Comparison of ENCODE assay signal across 8 cellular contexts in the genomic region with DNA sequence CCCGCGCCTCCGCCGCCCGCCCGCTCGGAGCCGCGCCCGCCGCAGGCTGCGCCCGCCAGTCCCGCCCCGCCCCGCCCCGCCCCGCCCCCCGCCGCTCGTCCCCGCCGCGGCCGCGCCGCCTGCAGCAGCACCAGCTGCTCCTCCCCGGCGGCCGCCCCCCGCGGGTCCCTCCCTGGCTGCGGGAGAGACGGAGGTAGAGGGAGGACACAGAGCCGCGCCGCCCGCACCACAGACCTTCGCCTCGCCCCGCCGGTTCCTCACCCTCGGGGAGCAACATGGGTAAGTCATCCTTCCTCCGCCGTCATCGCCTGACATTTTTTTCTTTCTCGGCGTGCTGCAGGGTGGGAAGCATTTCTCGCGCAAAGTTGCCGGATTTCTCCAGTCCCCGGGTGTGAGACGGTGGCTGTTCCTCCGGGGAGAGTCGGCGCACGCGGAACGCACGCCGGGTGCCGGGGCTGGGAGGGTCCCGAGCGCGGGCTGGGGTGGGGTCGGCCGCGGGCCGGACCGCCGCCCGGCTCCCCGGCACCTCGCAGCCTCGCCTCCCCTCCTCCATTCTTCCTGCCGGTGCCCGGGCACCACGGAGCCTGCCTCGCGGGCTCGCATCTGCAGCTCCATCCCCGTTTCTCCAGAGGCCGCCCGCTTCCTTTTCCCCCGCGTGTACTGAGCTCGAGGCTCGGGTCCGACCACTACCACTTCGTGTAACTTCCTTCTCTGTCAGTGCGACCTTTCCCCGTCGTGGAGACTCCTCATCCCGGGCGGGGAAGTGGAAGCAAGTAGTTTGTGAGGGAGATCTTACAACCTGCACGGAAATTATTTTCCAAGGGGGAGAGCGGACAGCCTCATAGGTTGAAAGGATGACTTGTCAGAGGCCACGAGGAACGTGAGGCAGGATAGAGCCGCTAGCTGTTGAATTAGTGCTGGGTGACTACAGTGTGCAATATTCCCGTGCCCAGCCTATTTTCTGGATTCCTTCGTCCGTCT. TPM values are rescaled to one million over a fixed set of nuclear protein-coding genes. Genes with fewer than 3 reads are reported as not detected.
A peak's percentile ranks its signal among the peaks of the same experiment; 100 is the strongest.
DNase-seq lines count a peak whose midpoint lies in the region; FAIRE-seq and TF ChIP-seq lines count a peak whose summit lies in the region.

A gene with protein sequence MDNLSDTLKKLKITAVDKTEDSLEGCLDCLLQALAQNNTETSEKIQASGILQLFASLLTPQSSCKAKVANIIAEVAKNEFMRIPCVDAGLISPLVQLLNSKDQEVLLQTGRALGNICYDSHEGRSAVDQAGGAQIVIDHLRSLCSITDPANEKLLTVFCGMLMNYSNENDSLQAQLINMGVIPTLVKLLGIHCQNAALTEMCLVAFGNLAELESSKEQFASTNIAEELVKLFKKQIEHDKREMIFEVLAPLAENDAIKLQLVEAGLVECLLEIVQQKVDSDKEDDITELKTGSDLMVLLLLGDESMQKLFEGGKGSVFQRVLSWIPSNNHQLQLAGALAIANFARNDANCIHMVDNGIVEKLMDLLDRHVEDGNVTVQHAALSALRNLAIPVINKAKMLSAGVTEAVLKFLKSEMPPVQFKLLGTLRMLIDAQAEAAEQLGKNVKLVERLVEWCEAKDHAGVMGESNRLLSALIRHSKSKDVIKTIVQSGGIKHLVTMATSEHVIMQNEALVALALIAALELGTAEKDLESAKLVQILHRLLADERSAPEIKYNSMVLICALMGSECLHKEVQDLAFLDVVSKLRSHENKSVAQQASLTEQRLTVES (plus strand): TSS at position 94 of the 981 bp plus-strand sequence. CDS start 182 bp downstream, at position 276.

- H3K4me1 Mint-ChIP-seq in H9: peaks cover 18 to 26% of the 10 kb centered on the region in 2 experiments
- peaks cover 42% of the 10 kb centered on the region for H3K4me1 Mint-ChIP-seq in T-helper 2 cell treated with Interferon-gamma antibody and Interleukin-4, amounts not matched to agents 5 μg/mL and 100 μg/mL, for 36 hours (ENCODE audit: low read depth)

- peaks cover 6% of the 10 kb centered on the region; the same call in 1 of the 2 replicates for H3K79me2 ChIP-seq in H9 (ENCODE audit: insufficient read depth, low read length)
- peaks cover 55% of the 10 kb centered on the region for H3K79me2 ChIP-seq in MM.1S (ENCODE audit: low read length)

- FAIRE-seq in bronchial epithelial cell (lab: Jason Lieb, UNC): no peak

- H3T11ph ChIP-seq in H9 (ENCODE audit: low read length): no peak within 1 kb of the TSS

- H3K27me3 Mint-ChIP-seq in H9 (ENCODE audit: low read depth): no peaks in the 10 kb centered on the region
- H3K27me3 Mint-ChIP-seq in T-helper 2 cell treated with Interferon-gamma antibody and Interleukin-4, amounts not matched to agents 5 μg/mL and 100 μg/mL, for 36 hours (ENCODE audit: low read depth): no peaks in the 10 kb centered on the region

- no peaks in the 10 kb centered on the region for H3K9me3 ChIP-seq in H9 (ENCODE audit: control insufficient read depth, low read depth, low read length)
- H3K9me3 ChIP-seq in MM.1S (replicated peaks; ENCODE audit: insufficient read depth, low read length): no peaks in the 10 kb centered on the region
- no peaks in the 10 kb centered on the region for H3K9me3 ChIP-seq in skeletal muscle tissue (ENCODE audit: control insufficient read depth in 3 of 3, low read length in 3 of 3)

- H3K4me2 ChIP-seq in H9 (ENCODE audit: insufficient read depth, insufficient read length, low read length) (peak within 1 kb of the TSS; percentile 94), MM.1S (ENCODE audit: low read depth, low read length) (peak within 1 kb of the TSS; percentile 93)

- H3K27ac Mint-ChIP-seq in H9: peak within 1 kb of the TSS; percentile 97
- peak within 1 kb of the TSS; percentile 97 for H3K27ac Mint-ChIP-seq in T-helper 2 cell treated with Interferon-gamma antibody and Interleukin-4, amounts not matched to agents 5 μg/mL and 100 μg/mL, for 36 hours

- H3K18ac ChIP-seq in H9 (ENCODE audit: insufficient read length, low read depth, low read length): peak within 1 kb of the TSS; percentile 99

- DNase-seq in GM04504 (ENCODE audit: low read depth) (peak; percentile 42), H9 (peak; percentile 32), MM.1S (peak; percentile 31), bronchial epithelial cell (ENCODE audit: low read depth) (peak; percentile 65), iPS-NIHi11 (ENCODE audit: low spot score) (peak; percentile 95), SHP77 treated with DMSO at 0.1 percent for 48 hours (lab: John Stamatoyannopoulos, UW) (no peak)
- DNase-seq in T-helper 2 cell treated with Interferon-gamma antibody and Interleukin-4, amounts not matched to agents 5 μg/mL and 100 μg/mL, for 36 hours (ENCODE audit: low spot score): peak; percentile 30

- H2BK120ac ChIP-seq in H9 (ENCODE audit: low read depth, low read length, poor library complexity, severe bottlenecking): no peak within 1 kb of the TSS

- peak within 1 kb of the TSS; percentile 79 for H2BK5ac ChIP-seq in H9 (ENCODE audit: insufficient read length, low read length)

- peak within 1 kb of the TSS; percentile 82 for H3K27ac ChIP-seq in H9 (ENCODE audit: insufficient read length, low read depth, low read length)
- H3K27ac ChIP-seq in MM.1S (ENCODE audit: low read length): peak within 1 kb of the TSS; percentile 84; the same call in 1 of the 2 replicates
- peak within 1 kb of the TSS; percentile 97 for H3K27ac ChIP-seq in skeletal muscle tissue (ENCODE audit: low read depth, low read length)

- H2AFZ ChIP-seq in H9 (ENCODE audit: low read length) (no peak within 1 kb of the TSS), MM.1S (ENCODE audit: low read length) (peak within 1 kb of the TSS; percentile 91)

- peak within 1 kb of the TSS; percentile 96 to 97 for H3K4me3 Mint-ChIP-seq in H9
- peak within 1 kb of the TSS; percentile 99 for H3K4me3 Mint-ChIP-seq in T-helper 2 cell treated with Interferon-gamma antibody and Interleukin-4, amounts not matched to agents 5 μg/mL and 100 μg/mL, for 36 hours

- H3F3A ChIP-seq in MM.1S (ENCODE audit: insufficient read depth, low read length): peaks cover 15% of the 10 kb centered on the region; the same call in 1 of the 2 replicates

- peak within 1 kb of the TSS; percentile 86 for H2BK15ac ChIP-seq in H9 (ENCODE audit: low read depth, low read length)

- no CpG with 5 or more reads among the region's 103 CpGs for WGBS in H9 (ENCODE audit: extremely low coverage, insufficient read length, low lambda C conversion rate)

- peaks cover 15% of the 10 kb centered on the region for H3K23me2 ChIP-seq in H9 (ENCODE audit: insufficient read length, low read depth, low read length, poor library complexity, severe bottlenecking)

- H4K8ac ChIP-seq in H9 (replicated peaks; ENCODE audit: insufficient read length, low read depth, low read length): peak within 1 kb of the TSS; percentile 33

- H3K9ac ChIP-seq in H9 (ENCODE audit: extremely low read depth, insufficient read length, low read length) (peak within 1 kb of the TSS; percentile 97), MM.1S (ENCODE audit: low read length) (peak within 1 kb of the TSS; percentile 89), skeletal muscle tissue (ENCODE audit: low read depth in 1 of 3, low read length in 3 of 3) (peak within 1 kb of the TSS; percentile 92 to 97 (median 97))

- peak within 1 kb of the TSS; percentile 98 for H3K14ac ChIP-seq in H9 (ENCODE audit: insufficient read depth, low read length)

- no peaks in the 10 kb centered on the region for H3K36me3 ChIP-seq in MM.1S (replicated peaks; ENCODE audit: insufficient read depth, low read length)
- no peaks in the 10 kb centered on the region for H3K36me3 ChIP-seq in bronchial epithelial cell (ENCODE audit: control insufficient read depth, insufficient read depth, low read length)
- H3K36me3 ChIP-seq in skeletal muscle tissue (ENCODE audit: control insufficient read depth in 3 of 3, insufficient read depth in 3 of 3, low read length in 3 of 3): no peaks in the 10 kb centered on the region

- peak within 1 kb of the TSS; percentile 27 for H4K91ac ChIP-seq in H9 (ENCODE audit: insufficient read length, low read depth, low read length)

- peaks cover 7% of the 10 kb centered on the region; the same call in 1 of the 2 replicates for H3K4me1 ChIP-seq in H9 (ENCODE audit: insufficient read depth, low read length)
- peaks cover 13% of the 10 kb centered on the region for H3K4me1 ChIP-seq in MM.1S (ENCODE audit: low read length)
- H3K4me1 ChIP-seq in skeletal muscle tissue (ENCODE audit: control insufficient read depth in 3 of 3, insufficient read depth in 3 of 3, low read length in 3 of 3): peaks cover 17 to 25% (median 19%) of the 10 kb centered on the region in 3 donors

- no peak within 1 kb of the TSS; the same call in 1 of the 2 replicates for H3K4ac ChIP-seq in H9 (ENCODE audit: low read depth, low read length)

- 0 out of 5 replicates have a peak, but pooled peaks cover 0 to 2% of the 10 kb centered on the region in 2 experiments for H3K9me3 Mint-ChIP-seq in H9
- H3K9me3 Mint-ChIP-seq in T-helper 2 cell treated with Interferon-gamma antibody and Interleukin-4, amounts not matched to agents 5 μg/mL and 100 μg/mL, for 36 hours: no peaks in the 10 kb centered on the region

- H4K20me1 ChIP-seq in H9 (ENCODE audit: control insufficient read depth, insufficient read depth, insufficient read length): no peaks in the 10 kb centered on the region
- no peaks in the 10 kb centered on the region for H4K20me1 ChIP-seq in MM.1S (ENCODE audit: insufficient read depth, low read length)

- H2AK5ac ChIP-seq in H9 (ENCODE audit: insufficient read length, low read length): no peak within 1 kb of the TSS

- TF ChIP-seq CTCF in H9 (conservative IDR thresholded peaks at IDR 0.05) (no peak), MM.1S (IDR thresholded peaks at IDR 0.05; ENCODE audit: low read length) (no peak), bronchial epithelial cell (IDR thresholded peaks at IDR 0.05; ENCODE audit: insufficient read depth, low read length, severe bottlenecking) (no peak)

- no peaks in the 10 kb centered on the region for H3K27me3 ChIP-seq in H9 (ENCODE audit: insufficient read depth, low read length)
- no peaks in the 10 kb centered on the region for H3K27me3 ChIP-seq in MM.1S (replicated peaks; ENCODE audit: insufficient read depth, low read length)
- H3K27me3 ChIP-seq in bronchial epithelial cell (ENCODE audit: control insufficient read depth, insufficient read depth, low read length): no peaks in the 10 kb centered on the region
- H3K27me3 ChIP-seq in skeletal muscle tissue (ENCODE audit: control insufficient read depth in 3 of 3, insufficient read depth in 3 of 3, low read length in 3 of 3): no peaks in the 10 kb centered on the region

- H2BK12ac ChIP-seq in H9 (ENCODE audit: insufficient read length, low read depth, low read length): no peak within 1 kb of the TSS

- H3K56ac ChIP-seq in H9 (ENCODE audit: insufficient read length, low read depth, low read length): no peak within 1 kb of the TSS

- peak within 1 kb of the TSS; percentile 95 for H3K4me3 ChIP-seq in MM.1S (ENCODE audit: low read length)
- peak within 1 kb of the TSS; percentile 70 for H3K4me3 ChIP-seq in bronchial epithelial cell (ENCODE audit: low read depth, low read length)
- H3K4me3 ChIP-seq in skeletal muscle tissue (ENCODE audit: low read length in 3 of 3): peak within 1 kb of the TSS; percentile 88 to 95 (median 93)

- H3K79me1 ChIP-seq in H9 (ENCODE audit: insufficient read depth, low read depth, low read length, poor library complexity, severe bottlenecking): no peaks in the 10 kb centered on the region

- H3K23ac ChIP-seq in H9 (ENCODE audit: insufficient read length, low read depth, low read length): no peak within 1 kb of the TSS

- no peaks in the 10 kb centered on the region for H3K9me2 ChIP-seq in MM.1S (replicated peaks; ENCODE audit: insufficient read depth, low read length)

- H2BK20ac ChIP-seq in H9 (ENCODE audit: low read depth, low read length, poor library complexity, severe bottlenecking): no peak within 1 kb of the TSS

- H3K36me3 Mint-ChIP-seq in H9 (ENCODE audit: insufficient read depth in 1 of 3, low read depth in 3 of 3): peaks cover 0 to 2% (median 2%) of the 10 kb centered on the region in 3 experiments; a peak in 1 of 7 replicates
- H3K36me3 Mint-ChIP-seq in T-helper 2 cell treated with Interferon-gamma antibody and Interleukin-4, amounts not matched to agents 5 μg/mL and 100 μg/mL, for 36 hours (ENCODE audit: low read depth): peaks cover 15% of the 10 kb centered on the region

- peak within 1 kb of the TSS; percentile 90 for H4K5ac ChIP-seq in H9 (ENCODE audit: insufficient read length, low read depth, low read length)

RNA-seq across cellular contexts. Expression of the gene that starts here (rescaled TPM):
- total RNA-seq in H9 (2021): 25.1 and 25.2 TPM in 2 replicates
- 55.0 and 66.3 TPM in 2 replicates for total RNA-seq in bronchial epithelial cell
- total RNA-seq in skeletal muscle tissue: 27.7 TPM
